In the genomic region with DNA sequence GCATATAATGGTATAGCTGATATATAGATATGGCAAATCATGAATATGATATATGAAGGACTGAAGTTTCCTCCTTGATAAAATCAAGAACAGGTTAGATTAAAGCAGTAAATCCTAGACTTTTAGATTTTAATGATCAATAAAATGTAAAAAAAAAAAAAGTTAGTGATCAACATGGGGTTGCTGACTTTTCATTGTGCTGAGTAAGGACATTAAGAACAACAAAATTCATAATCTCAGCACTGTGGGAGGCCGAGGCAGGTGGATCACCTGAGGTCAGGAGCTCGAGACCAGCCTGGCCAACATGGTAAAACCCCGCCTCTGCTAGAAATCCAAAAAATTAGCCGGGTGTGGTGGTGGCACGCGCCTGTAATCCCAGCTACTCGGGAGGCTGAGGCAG, we compare ENCODE assay signal across 30 cellular contexts. TPM values are rescaled to one million over a fixed set of nuclear protein-coding genes. Genes with fewer than 3 reads are reported as not detected.
"Had no signal": no experiment of that assay in that cellular context is flagged by ENCODE, and none has a peak within 500 bp of the region (broad histone marks: within the 10 kb centered on the region; RNA-seq: fewer than 3 reads in every experiment).

No MANE protein-coding gene starts in this region.

- H3K9me3 ChIP-seq: colonic mucosa, gastroesophageal sphincter, heart right ventricle, lower lobe of right lung, ovary, thoracic aorta, tibial nerve, upper lobe of left lung, uterus had no signal

- DNase-seq: colonic mucosa; dermis blood vessel endothelial cell; effector memory CD8-positive, alpha-beta T cell; foreskin keratinocyte; heart right ventricle; hippocampal formation; left ventricle myocardium superior; lower lobe of right lung; natural killer cell; occipital lobe; ovary; posterior cingulate gyrus; retina; stimulated activated CD4-positive, alpha-beta T cell treated with anti-CD3 and anti-CD28 coated beads, Interleukin-12 subunit alpha, Interleukin-12 subunit beta, amount 100 ng/mL, for 4 hours; stimulated activated CD4-positive, alpha-beta T cell treated with anti-CD3 and anti-CD28 coated beads, Interleukin-1b, Interleukin-23, amount 100 ng/mL, for 48 hours; stimulated activated CD4-positive, alpha-beta T cell treated with anti-CD3 and anti-CD28 coated beads, Interleukin-4, amount 100 ng/mL, for 24 hours; stimulated activated naive CD8-positive, alpha-beta T cell treated with anti-CD3 and anti-CD28 coated beads, Interleukin-15, Interleukin-2, amounts not matched to agents 100 U/mL and 50 U/mL, for 24 hours; substantia nigra; upper lobe of left lung; uterus had no signal

- FAIRE-seq: keratinocyte had no signal

- H3K4me3 ChIP-seq: colonic mucosa, gastroesophageal sphincter, heart right ventricle, lower lobe of right lung, ovary, smooth muscle cell, thoracic aorta, tibial nerve, upper lobe of left lung, uterus had no signal

- H3K27me3 ChIP-seq: colonic mucosa, foreskin keratinocyte, gastroesophageal sphincter, heart right ventricle, ovary, tibial nerve, upper lobe of left lung, uterus had no signal

- H3K4me1 ChIP-seq: colonic mucosa had no signal

- ATAC-seq: effector memory CD8-positive, alpha-beta T cell; esophagus mucosa; foreskin keratinocyte; gastroesophageal sphincter; heart right ventricle; left ventricle myocardium superior; lower lobe of right lung; natural killer cell; sciatic nerve; stimulated activated memory B cell treated with anti-CD40 and anti-IgM and Interleukin-4, amounts not matched to agents 10 μg/mL and 1 μg/mL and 100 μg/mL, for 72 hours; stimulated activated naive CD8-positive, alpha-beta T cell treated with anti-CD3 and anti-CD28 coated beads, Interleukin-15, Interleukin-2, amounts not matched to agents 100 U/mL and 50 U/mL, for 24 hours had no signal

- H3K4me2 ChIP-seq: smooth muscle cell had no signal

- H3K36me3 ChIP-seq: colonic mucosa, ovary, thoracic aorta, uterus had no signal

- H3K27ac ChIP-seq: colonic mucosa, epithelial cell of prostate, foreskin keratinocyte, gastroesophageal sphincter, heart right ventricle, lower lobe of right lung, ovary, thoracic aorta, tibial nerve, upper lobe of left lung, uterus had no signal

RNA-seq across cellular contexts. Expression of gene TMEM88, which starts 23.4 kb away (rescaled TPM):
- polyA plus RNA-seq: fibroblast of lung had no signal
